11 cellular contexts compared by ENCODE assay signal in genomic region chrX:155466269-155466938, GRCh38. TPM values are rescaled to one million over a fixed set of nuclear protein-coding genes. Genes with fewer than 3 reads are reported as not detected.
DNase-seq lines count a peak whose midpoint lies in the region; ATAC-seq, FAIRE-seq and TF ChIP-seq lines count a peak whose summit lies in the region.
"Not testable (repeated sequence)": the region's sequence is repeated elsewhere in the genome, so short reads cannot be mapped to it uniquely, and the experiment has no call there.
"Had no signal": no experiment of that assay in that cellular context is flagged by ENCODE, and none has a peak within 500 bp of the region (broad histone marks: within the 10 kb centered on the region; RNA-seq: fewer than 3 reads in every experiment).

No MANE protein-coding gene starts in this region.

- ATAC-seq in DND-41 (ENCODE audit: insufficient read depth, low read depth) (peak; percentile 91), GM19043 (IDR thresholded peaks at IDR 0.05; ENCODE audit: low read depth, unreplicated experiment) (peak; percentile 61), GM21515 (IDR thresholded peaks at IDR 0.05; ENCODE audit: unreplicated experiment) (peak; percentile 69), HG02678 (IDR thresholded peaks at IDR 0.05; ENCODE audit: unreplicated experiment) (peak; percentile 73), HG03095 (IDR thresholded peaks at IDR 0.05; ENCODE audit: unreplicated experiment) (peak; percentile 73)
- ATAC-seq in activated naive CD8-positive, alpha-beta T cell treated with anti-CD3 and anti-CD28 coated beads, Interleukin-2, amount 50 U/mL, for 24 hours, result peak; percentile 68
- peak; percentile 91 to 97 for ATAC-seq in naive thymus-derived CD8-positive, alpha-beta T cell

- H3K4me3 ChIP-seq in DND-41 (ENCODE audit: low read depth in 1 of 2, low read length in 2 of 2), result not testable (repeated sequence)

- not testable (repeated sequence) for H3K9me3 ChIP-seq in DND-41 (ENCODE audit: insufficient read depth, low read length, severe bottlenecking)

- FAIRE-seq in HTR-8/SVneo (lab: Jason Lieb, UNC), result peak; percentile 89

- not testable (repeated sequence) for H3K4me1 Mint-ChIP-seq in activated naive CD8-positive, alpha-beta T cell treated with anti-CD3 and anti-CD28 coated beads, Interleukin-2, amount 50 U/mL, for 24 hours; naive thymus-derived CD8-positive, alpha-beta T cell

- H3K4me2 ChIP-seq in DND-41 (ENCODE audit: insufficient read depth, low read length), result not testable (repeated sequence)

- H3K79me2 ChIP-seq in DND-41 (ENCODE audit: insufficient read depth, low read length), result not testable (repeated sequence)

- not testable (repeated sequence) for H4K20me1 ChIP-seq in DND-41 (ENCODE audit: insufficient read depth, low read length)

- not testable (repeated sequence) for H3K36me3 Mint-ChIP-seq in activated naive CD8-positive, alpha-beta T cell treated with anti-CD3 and anti-CD28 coated beads, Interleukin-2, amount 50 U/mL, for 24 hours (ENCODE audit: low read depth); naive thymus-derived CD8-positive, alpha-beta T cell

- H3K27ac ChIP-seq in DND-41 (ENCODE audit: low read length), result not testable (repeated sequence)

- TF ChIP-seq CTCF in DND-41 (IDR thresholded peaks at IDR 0.05; ENCODE audit: borderline replicate concordance, extremely low read depth, low read length, poor library complexity, severe bottlenecking), result not testable (repeated sequence)

- H3K36me3 ChIP-seq in DND-41 (ENCODE audit: insufficient read depth, low read length), result not testable (repeated sequence)

- not testable (repeated sequence) for H3K4me1 ChIP-seq in DND-41 (ENCODE audit: insufficient read depth, low read length)

- H2AFZ ChIP-seq in DND-41 (ENCODE audit: low read depth, low read length), result not testable (repeated sequence)

- POLR2A ChIA-PET in naive thymus-derived CD8-positive, alpha-beta T cell (lab: Charles Lee), result not testable (repeated sequence)

- not testable (repeated sequence) for H3K9ac ChIP-seq in DND-41 (ENCODE audit: low read depth, low read length)

- not testable (repeated sequence) for H3K4me3 Mint-ChIP-seq in activated naive CD8-positive, alpha-beta T cell treated with anti-CD3 and anti-CD28 coated beads, Interleukin-2, amount 50 U/mL, for 24 hours; naive thymus-derived CD8-positive, alpha-beta T cell

- not testable (repeated sequence) for H3K9me3 Mint-ChIP-seq in activated naive CD8-positive, alpha-beta T cell treated with anti-CD3 and anti-CD28 coated beads, Interleukin-2, amount 50 U/mL, for 24 hours; naive thymus-derived CD8-positive, alpha-beta T cell

- H3K27ac Mint-ChIP-seq in activated naive CD8-positive, alpha-beta T cell treated with anti-CD3 and anti-CD28 coated beads, Interleukin-2, amount 50 U/mL, for 24 hours; naive thymus-derived CD8-positive, alpha-beta T cell: not testable (repeated sequence)

- DNase-seq in DND-41; HTR-8/SVneo (ENCODE audit: insufficient read length, low spot score); activated naive CD8-positive, alpha-beta T cell treated with anti-CD3 and anti-CD28 coated beads, Interleukin-2, amount 50 U/mL, for 24 hours; naive thymus-derived CD8-positive, alpha-beta T cell: not testable (repeated sequence)

- not testable (repeated sequence) for H3K27me3 ChIP-seq in DND-41 (ENCODE audit: insufficient read depth, low read length, poor library complexity)

- not testable (repeated sequence) for H3K27me3 Mint-ChIP-seq in activated naive CD8-positive, alpha-beta T cell treated with anti-CD3 and anti-CD28 coated beads, Interleukin-2, amount 50 U/mL, for 24 hours; naive thymus-derived CD8-positive, alpha-beta T cell

RNA-seq across cellular contexts. Expression of gene F8A3, which starts 8.0 kb away (rescaled TPM):
- 10 to 100 TPM in 1 of 2 experiments, 1 to 10 TPM in 1; 9.7 to 14.5 TPM for total RNA-seq in naive thymus-derived CD8-positive, alpha-beta T cell
- polyA plus RNA-seq in naive thymus-derived CD8-positive, alpha-beta T cell, result 10 to 100 TPM in 2 of 3 donors, 1 to 10 TPM in 1; 9.5 to 22.2 (median 18.0) TPM
- total RNA-seq: cardiac muscle cell, Right ventricle myocardium superior, sciatic nerve had no signal
